Comparison of ENCODE assay signal across 8 cellular contexts in genomic region chr3:172040078-172040975, GRCh38. TPM values are rescaled to one million over a fixed set of nuclear protein-coding genes. Genes with fewer than 3 reads are reported as not detected.
DNase-seq lines count a peak whose midpoint lies in the region; ATAC-seq and TF ChIP-seq lines count a peak whose summit lies in the region.

No MANE protein-coding gene starts in this region.

- peaks cover 30% of the 10 kb centered on the region for H3K4me1 ChIP-seq in ACC112 (ENCODE audit: control insufficient read depth, insufficient read depth, low read length, unreplicated experiment)
- peaks cover 11 to 15% of the 10 kb centered on the region in 2 donors for H3K4me1 ChIP-seq in naive thymus-derived CD4-positive, alpha-beta T cell (ENCODE audit: control insufficient read depth in 2 of 2, insufficient read depth in 2 of 2, low read length in 2 of 2)

- H2AFZ ChIP-seq in ACC112 (ENCODE audit: low read length, unreplicated experiment), result no peak overlapping the region

- no peak for TF ChIP-seq CTCF in GM13977 (IDR thresholded peaks at IDR 0.05; ENCODE audit: extremely low read depth, insufficient read depth, missing control alignments)

- H3K27ac ChIP-seq in ACC112 (ENCODE audit: low read depth, low read length) (peak overlapping the region; percentile 97), temporal lobe (ENCODE audit: low read depth, low read length) (peak overlapping the region; percentile 71)
- H3K27ac ChIP-seq in naive thymus-derived CD4-positive, alpha-beta T cell (ENCODE audit: low read depth, low read length), result peak overlapping the region; percentile 97

- H3K4me3 ChIP-seq in ACC112 (ENCODE audit: low read depth, low read length), result peak overlapping the region; percentile 96
- peak overlapping the region; percentile 64 for H3K4me3 ChIP-seq in naive thymus-derived CD4-positive, alpha-beta T cell (ENCODE audit: low read length)

- peak; percentile 29 for ATAC-seq in HG03108 (IDR thresholded peaks at IDR 0.05; ENCODE audit: unreplicated experiment)
- ATAC-seq in naive thymus-derived CD4-positive, alpha-beta T cell, result peak; percentile 45

- peak; percentile 79 for DNase-seq in GM13977 (ENCODE audit: low spot score)
- DNase-seq in NOMO-1 treated with DMSO at 0.1 percent for 48 hours (lab: John Stamatoyannopoulos, UW; ENCODE audit: unreplicated experiment), result peak; percentile 75
- peak; percentile 80 for DNase-seq in activated effector memory CD4-positive, alpha-beta T cell treated with anti-CD3 and anti-CD28 coated beads, Interleukin-2, amount 50 U/mL, for 16 hours
- peak; percentile 87 for DNase-seq in fibroblast of peridontal ligament (ENCODE audit: extremely low read depth)
- peak in 7 of 9 donors; percentile 1 to 65 (median 21) for DNase-seq in naive thymus-derived CD4-positive, alpha-beta T cell

- in situ Hi-C loops in GM13977 (cut with MboI; ENCODE audit: low pct_unique_long_range_greater_than_20kb, low sequenced_read_pairs, unreplicated experiment), result no loop called here

- no peaks in the 10 kb centered on the region for H3K9me3 ChIP-seq in naive thymus-derived CD4-positive, alpha-beta T cell (ENCODE audit: control insufficient read depth in 2 of 3, low read length in 3 of 3)

- peaks cover 0 to 9% (median 0%) of the 10 kb centered on the region in 5 donors for H3K36me3 Mint-ChIP-seq in naive thymus-derived CD4-positive, alpha-beta T cell

- H3K36me3 ChIP-seq in ACC112 (ENCODE audit: insufficient read depth, low read length), result peaks cover 23% of the 10 kb centered on the region
- H3K36me3 ChIP-seq in naive thymus-derived CD4-positive, alpha-beta T cell (ENCODE audit: control insufficient read depth in 2 of 3, insufficient read depth in 3 of 3, low read length in 3 of 3), result peaks cover 0 to 7% (median 0%) of the 10 kb centered on the region in 3 experiments

- H3K4me1 Mint-ChIP-seq in naive thymus-derived CD4-positive, alpha-beta T cell, result peaks cover 22 to 74% (median 56%) of the 10 kb centered on the region in 7 donors

- H3K27me3 ChIP-seq in ACC112 (ENCODE audit: insufficient read depth, low read length), result no peaks in the 10 kb centered on the region
- no peaks in the 10 kb centered on the region for H3K27me3 ChIP-seq in naive thymus-derived CD4-positive, alpha-beta T cell (ENCODE audit: control insufficient read depth in 2 of 2, insufficient read depth in 2 of 2, low read length in 2 of 2)

- intact Hi-C loops in naive thymus-derived CD4-positive, alpha-beta T cell (cut with micrococcal nuclease), result no loop called here

- no peaks in the 10 kb centered on the region for H3K9me3 Mint-ChIP-seq in naive thymus-derived CD4-positive, alpha-beta T cell

- H3K27ac Mint-ChIP-seq in naive thymus-derived CD4-positive, alpha-beta T cell, result peak overlapping the region in 5 of 9 donors; percentile 31 to 94 (median 76)

- POLR2A ChIA-PET in naive thymus-derived CD4-positive, alpha-beta T cell (lab: Charles Lee), result interaction anchor here (1.3 kb wide), 1 partner anchor 62 kb away, joined by 4 read pairs; no protein-coding TSS in a partner anchor

- H3K4me3 Mint-ChIP-seq in naive thymus-derived CD4-positive, alpha-beta T cell, result peak overlapping the region; percentile 80 to 100 (median 96)

- peaks cover 61% of the 10 kb centered on the region for H3K79me2 ChIP-seq in ACC112 (ENCODE audit: control insufficient read depth, insufficient read depth, low read length, unreplicated experiment)

- CTCF ChIA-PET in naive thymus-derived CD4-positive, alpha-beta T cell (lab: Charles Lee), result no interaction called here

- peaks cover 0 to 17% (median 0%) of the 10 kb centered on the region in 5 donors for H3K27me3 Mint-ChIP-seq in naive thymus-derived CD4-positive, alpha-beta T cell

RNA-seq across cellular contexts. Expression of gene FNDC3B, which starts 0.9 kb away (rescaled TPM):
- 10 to 100 TPM; 21.1 to 78.6 (median 29.4) TPM for total RNA-seq in naive thymus-derived CD4-positive, alpha-beta T cell
- polyA plus RNA-seq in naive thymus-derived CD4-positive, alpha-beta T cell, result 10 to 100 TPM in 1 of 2 donors, 1 to 10 TPM in 1; 8.6 to 11.0 TPM
- total RNA-seq in temporal lobe, result 11.1 TPM

Comparison
In these comparisons a context has a peak if more than half of its experiments do, and no peak if none do; other contexts are left out.
1. Peak in every context shown above with its lines: DNase-seq, ATAC-seq, H3K4me3 ChIP-seq and H3K27ac ChIP-seq.
2. DNase-seq: peak in every context shown above with its lines; median percentile 87 in fibroblast of peridontal ligament; 80 in activated effector memory CD4-positive, alpha-beta T cell treated with anti-CD3 and anti-CD28 coated beads, Interleukin-2, amount 50 U/mL, for 16 hours; 79 in GM13977; 75 in NOMO-1 treated with DMSO at 0.1 percent for 48 hours; 21 in naive thymus-derived CD4-positive, alpha-beta T cell.